17 cellular contexts compared by ENCODE assay signal in genomic region chr13:45492538-45492937, GRCh38. TPM values are rescaled to one million over a fixed set of nuclear protein-coding genes. Genes with fewer than 3 reads are reported as not detected.
DNase-seq lines count a peak whose midpoint lies in the region; ATAC-seq and TF ChIP-seq lines count a peak whose summit lies in the region.
"Had no signal": no experiment of that assay in that cellular context is flagged by ENCODE, and none has a peak within 500 bp of the region (broad histone marks: within the 10 kb centered on the region; RNA-seq: fewer than 3 reads in every experiment).

No MANE protein-coding gene starts in this region.

- DNase-seq in IMR-90 (peak; percentile 79), astrocyte of the cerebellum (ENCODE audit: low read depth) (peak; percentile 42), foreskin fibroblast (peak; percentile 32 to 65), smooth muscle cell (lab: John Stamatoyannopoulos, UW; ENCODE audit: unreplicated experiment) (no peak), NCI-H524 treated with DMSO at 0.1 percent for 48 hours (lab: John Stamatoyannopoulos, UW) (no peak), NCI-H1092 treated with DMSO at 0.1 percent for 48 hours (lab: John Stamatoyannopoulos, UW) (no peak)
- DNase-seq: activated CD8-positive, alpha-beta T cell treated with anti-CD3 and anti-CD28 coated beads, Interleukin-2, amount 10 ng/mL, durations not matched to agents 7 days and 5 days; activated naive CD8-positive, alpha-beta T cell treated with anti-CD3 and anti-CD28 coated beads, Interleukin-2, amount 10 ng/mL, durations not matched to agents 7 days and 5 days; MV-4-11; NCI-H2081 treated with DMSO at 0.1 percent for 48 hours; ovary; transverse colon had no signal

- H3K79me2 ChIP-seq in smooth muscle cell (ENCODE audit: low read depth): no peaks in the 10 kb centered on the region
- H3K79me2 ChIP-seq: hepatocyte had no signal

- ATAC-seq in IMR-90 (ENCODE audit: low read depth): peak; percentile 93
- no peak for ATAC-seq in GM18868 (IDR thresholded peaks at IDR 0.05; ENCODE audit: unreplicated experiment)
- ATAC-seq: activated CD8-positive, alpha-beta T cell treated with anti-CD3 and anti-CD28 coated beads, Interleukin-2, amount 10 ng/mL, durations not matched to agents 7 days and 5 days; left lobe of liver; Panc1 had no signal

- WGBS in IMR-90 (ENCODE audit: extremely low coverage in 2 of 2, insufficient read length in 1 of 2), 2 experiments: no CpG with 5 or more reads among the region's 1 CpG
- 98% methylated on average over 1 of the region's 1 CpG for WGBS in smooth muscle cell (ENCODE audit: low lambda C conversion rate)

- H3K9me3 ChIP-seq in IMR-90 (ENCODE audit: control insufficient read depth, insufficient read depth, low read length) (no peaks in the 10 kb centered on the region), smooth muscle cell (replicated peaks; ENCODE audit: low read depth) (no peaks in the 10 kb centered on the region)
- H3K9me3 ChIP-seq: BLaER1, ovary, transverse colon had no signal

- H3K27ac ChIP-seq in IMR-90 (ENCODE audit: insufficient read depth, low read length): no peak overlapping the region
- peak overlapping the region; percentile 25 for H3K27ac ChIP-seq in smooth muscle cell (ENCODE audit: low read depth)
- H3K27ac ChIP-seq: BLaER1, hepatocyte, ovary, transverse colon had no signal

- H2BK5ac ChIP-seq in IMR-90 (ENCODE audit: low read depth, low read length, poor library complexity, severe bottlenecking): peak overlapping the region; percentile 94

- no peak for TF ChIP-seq CTCF in IMR-90 (conservative IDR thresholded peaks at IDR 0.05; ENCODE audit: low read depth, low read length)
- no peak for TF ChIP-seq CTCF in astrocyte of the cerebellum (IDR thresholded peaks at IDR 0.05; ENCODE audit: low read depth, low read length, missing control alignments)
- no peak for TF ChIP-seq CTCF in foreskin fibroblast (IDR thresholded peaks at IDR 0.05; ENCODE audit: low read depth, low read length)
- no peak for TF ChIP-seq CTCF in smooth muscle cell (IDR thresholded peaks at IDR 0.05; ENCODE audit: borderline replicate concordance, insufficient read depth, poor library complexity, severe bottlenecking)

- in situ Hi-C loops in IMR-90 (cut with MboI; ENCODE audit: low sequenced_read_pairs): no loop called here
- in situ Hi-C loops in astrocyte of the cerebellum (cut with HindIII; ENCODE audit: low sequenced_read_pairs): loop anchor here (5.0 kb wide), 1 partner anchor 85 kb away; no protein-coding TSS in a partner anchor

- H4K20me1 ChIP-seq in IMR-90 (ENCODE audit: insufficient read depth, low read length) (no peaks in the 10 kb centered on the region), smooth muscle cell (ENCODE audit: low read depth) (peaks cover 17% of the 10 kb centered on the region)
- H4K20me1 ChIP-seq: BLaER1 had no signal

- H3K4ac ChIP-seq in IMR-90 (ENCODE audit: low read depth, low read length): no peak overlapping the region

- no peak overlapping the region for H2AK5ac ChIP-seq in IMR-90 (ENCODE audit: low read depth, low read length)

- intact Hi-C loops in IMR-90 (cut with micrococcal nuclease): loop anchor here (5.0 kb wide), 1 partner anchor 75 kb away; the partner anchor contains the start of gene SLC25A30

- CTCF ChIA-PET in IMR-90 (lab: Yijun Ruan, JAX): no interaction called here

- TF ChIP-seq RAD21 in IMR-90 (IDR thresholded peaks at IDR 0.05; ENCODE audit: low read length): no peak

- H3K4me1 ChIP-seq in IMR-90 (ENCODE audit: control insufficient read depth, insufficient read depth, low read length) (peaks cover 2% of the 10 kb centered on the region; the same call in 1 of the 2 replicates), smooth muscle cell (ENCODE audit: low read depth) (no peaks in the 10 kb centered on the region)
- H3K4me1 ChIP-seq: BLaER1, transverse colon had no signal

- H3K23ac ChIP-seq in IMR-90 (ENCODE audit: low read depth, low read length): no peak overlapping the region

- POLR2A ChIA-PET in IMR-90 (lab: Charles Lee; ENCODE audit: unreplicated experiment): no interaction called here

- H3K4me3 ChIP-seq in IMR-90 (ENCODE audit: insufficient read depth, low read depth, low read length): no peak overlapping the region
- no peak overlapping the region for H3K4me3 ChIP-seq in astrocyte of the cerebellum (ENCODE audit: low read depth, low read length)
- no peak overlapping the region for H3K4me3 ChIP-seq in foreskin fibroblast (ENCODE audit: low read depth in 1 of 2, low read length in 2 of 2)
- H3K4me3 ChIP-seq in smooth muscle cell: no peak overlapping the region
- H3K4me3 ChIP-seq: BLaER1, hepatocyte, ovary, transverse colon had no signal

- H2BK120ac ChIP-seq in IMR-90 (ENCODE audit: low read depth, low read length): no peak overlapping the region

- dilution Hi-C loops in IMR-90 (cut with HindIII; ENCODE audit: low sequenced_read_pairs, unreplicated experiment): no loop called here

- H3K56ac ChIP-seq in IMR-90 (ENCODE audit: extremely low read depth, insufficient read depth, low read length): no peak overlapping the region

- H3K27me3 ChIP-seq in IMR-90 (ENCODE audit: control insufficient read depth, insufficient read depth, low read length) (no peaks in the 10 kb centered on the region), smooth muscle cell (ENCODE audit: low read depth) (no peaks in the 10 kb centered on the region)
- H3K27me3 ChIP-seq: BLaER1, hepatocyte, ovary, transverse colon had no signal

- H3K9ac ChIP-seq in IMR-90 (ENCODE audit: low read depth, low read length) (no peak overlapping the region), smooth muscle cell (ENCODE audit: low read depth) (no peak overlapping the region)
- H3K9ac ChIP-seq: BLaER1 had no signal

- no peak overlapping the region for H3K4me2 ChIP-seq in IMR-90 (ENCODE audit: low read depth, low read length)
- no peak overlapping the region for H3K4me2 ChIP-seq in smooth muscle cell
- H3K4me2 ChIP-seq: BLaER1, hepatocyte had no signal

- H2BK20ac ChIP-seq in IMR-90 (ENCODE audit: low read depth, low read length): no peak overlapping the region

- BruUV-seq in IMR-90 (replicated peaks; lab: Mats Ljungman, UMichigan): no TSS peak

- no peak overlapping the region for H4K8ac ChIP-seq in IMR-90 (ENCODE audit: low read depth in 2 of 2, low read length in 2 of 2)

- no peak overlapping the region for H4K91ac ChIP-seq in IMR-90 (ENCODE audit: insufficient read depth, low read depth, low read length)

- no peaks in the 10 kb centered on the region for H3F3A ChIP-seq in smooth muscle cell (ENCODE audit: low read depth)

- no peak overlapping the region for H3K18ac ChIP-seq in IMR-90 (ENCODE audit: low read depth, low read length)

- no peak overlapping the region for H3K14ac ChIP-seq in IMR-90 (replicated peaks; ENCODE audit: low read depth, low read length)

- H3K79me1 ChIP-seq in IMR-90 (ENCODE audit: low read depth in 1 of 2, low read length in 2 of 2): peaks cover 0 to 19% of the 10 kb centered on the region in 2 experiments

- H2AFZ ChIP-seq in IMR-90 (replicated peaks; ENCODE audit: low read length, poor library complexity) (no peak overlapping the region), smooth muscle cell (ENCODE audit: low read depth) (no peak overlapping the region)
- H2AFZ ChIP-seq: hepatocyte had no signal

- H3K36me3 ChIP-seq in IMR-90 (ENCODE audit: control insufficient read depth, insufficient read depth, low read length): peaks cover 34% of the 10 kb centered on the region
- peaks cover 35% of the 10 kb centered on the region for H3K36me3 ChIP-seq in smooth muscle cell (ENCODE audit: low read depth)
- H3K36me3 ChIP-seq: ovary had no signal

- H2BK15ac ChIP-seq in IMR-90 (ENCODE audit: low read depth, low read length): no peak overlapping the region

- no peak overlapping the region for H2AK9ac ChIP-seq in IMR-90 (replicated peaks; ENCODE audit: low read depth, low read length, poor library complexity)

- no peak overlapping the region for H4K5ac ChIP-seq in IMR-90 (ENCODE audit: low read depth, low read length)

- peaks cover 8% of the 10 kb centered on the region for H3K9me1 ChIP-seq in IMR-90 (ENCODE audit: insufficient read depth, low read length)

- TF ChIP-seq POLR2A in IMR-90 (IDR thresholded peaks at IDR 0.05; ENCODE audit: low read depth, low read length): no peak

TF ChIP-seq in IMR-90, 13 proteins besides CTCF, POLR2A, EP300 and RAD21:
- TF ChIP-seq USF2 (IDR thresholded peaks at IDR 0.05; ENCODE audit: low read depth, low read length) (no peak), BHLHE40 (IDR thresholded peaks at IDR 0.05; ENCODE audit: low read depth, low read length) (no peak), CHD1 (IDR thresholded peaks at IDR 0.05; ENCODE audit: low read depth, low read length) (no peak), CEBPB (IDR thresholded peaks at IDR 0.05; ENCODE audit: low read depth, low read length) (peak; percentile 39; the same call in 1 of the 2 replicates), NFE2L2 (IDR thresholded peaks at IDR 0.05; ENCODE audit: low read depth, low read length) (no peak), MXI1 (IDR thresholded peaks at IDR 0.05; ENCODE audit: borderline replicate concordance, low read depth, low read length) (no peak), FOS (IDR thresholded peaks at IDR 0.05; ENCODE audit: low read depth, low read length) (peak; percentile 35; the same call in 1 of the 2 replicates), SMC3 (IDR thresholded peaks at IDR 0.05; ENCODE audit: low read depth, low read length) (no peak)
TF ChIP-seq in IMR-90: peak in this region for 2.

RNA-seq across cellular contexts. Expression of gene COG3, which starts 27.8 kb away (rescaled TPM):
- total RNA-seq in IMR-90 (2012; rRNA removed) (31.9 and 34.2 TPM in 2 replicates), smooth muscle cell (38.2 and 46.8 TPM in 2 replicates)
- polyA plus RNA-seq in IMR-90 (2012; rRNA removed) (20.4 and 21.7 TPM in 2 replicates), smooth muscle cell (23.0 and 25.4 TPM in 2 replicates)
- 9.5 and 14.5 TPM in 2 replicates for polyA plus RNA-seq in IMR-90 (2012; cell fraction: cytosol; rRNA removed)
- 24.8 and 54.3 TPM in 2 replicates for polyA plus RNA-seq in IMR-90 (2012; cell fraction: nucleus; rRNA removed; ENCODE audit: low replicate concordance)

Comparison
In these comparisons a context has a peak if more than half of its experiments do, and no peak if none do; other contexts are left out.
1. DNase-seq: peak in IMR-90 (single experiment), astrocyte of the cerebellum (single experiment) and foreskin fibroblast (2 of 2); none in smooth muscle cell (single experiment), NCI-H524 treated with DMSO at 0.1 percent for 48 hours (single experiment) and NCI-H1092 treated with DMSO at 0.1 percent for 48 hours (single experiment).